In genomic region chr1:184296466-184297243, GRCh38 we compare ENCODE assay signal across 10 cellular contexts.
A peak's percentile ranks its signal among the peaks of the same experiment; 100 is the strongest.
DNase-seq lines count a peak whose midpoint lies in the region; ATAC-seq and TF ChIP-seq lines count a peak whose summit lies in the region.
"Had no signal": no experiment of that assay in that cellular context is flagged by ENCODE, and none has a peak within 500 bp of the region (broad histone marks: within the 10 kb centered on the region; RNA-seq: fewer than 3 reads in every experiment).

No MANE protein-coding gene starts in this region.

- no peak overlapping the region for H4K91ac ChIP-seq in mesenchymal stem cell (ENCODE audit: low read length)

- H3K4me3 Mint-ChIP-seq in MCF 10A (ENCODE audit: unreplicated experiment): no peak overlapping the region
- H3K4me3 Mint-ChIP-seq: B cell had no signal

- H3K4me1 Mint-ChIP-seq in MCF 10A (ENCODE audit: insufficient read depth, unreplicated experiment): no peaks in the 10 kb centered on the region
- H3K4me1 Mint-ChIP-seq: B cell had no signal

- H2BK15ac ChIP-seq in mesenchymal stem cell (ENCODE audit: low read depth, poor library complexity, severe bottlenecking): no peak overlapping the region

- peaks cover 7% of the 10 kb centered on the region for H3K9me3 Mint-ChIP-seq in MCF 10A (ENCODE audit: unreplicated experiment)

- POLR2A ChIA-PET in MCF 10A (lab: Yijun Ruan, JAX): interaction anchor here (0.6 kb wide), 1 partner anchor 69 kb away, joined by 4 read pairs; no protein-coding TSS in a partner anchor

- DNase-seq in MCF 10A (ENCODE audit: unreplicated experiment) (peak; percentile 56), mammary epithelial cell (no peak), colonic mucosa (peak; percentile 74), mesenchymal stem cell (peak; percentile 92), NOMO-1 treated with dmso at 0.1 percent for 144 hours (lab: John Stamatoyannopoulos, UW; ENCODE audit: unreplicated experiment) (no peak), Karpas-422 (no peak)
- no peak for DNase-seq in activated CD4-positive, CD25-positive, alpha-beta regulatory T cell (lab: John Stamatoyannopoulos, UW)

- no peak overlapping the region for H2AK5ac ChIP-seq in mesenchymal stem cell (ENCODE audit: low read length, severe bottlenecking)

- WGBS in mammary epithelial cell (ENCODE audit: low coverage, missing lambda C conversion rate): 45% methylated on average over 10 of the region's 10 CpGs
- 38% methylated on average over 7 of the region's 10 CpGs for WGBS in mesenchymal stem cell

- H3K9me3 ChIP-seq in mammary epithelial cell (replicated peaks; ENCODE audit: insufficient read depth, low read length) (no peaks in the 10 kb centered on the region), colonic mucosa (no peaks in the 10 kb centered on the region), mesenchymal stem cell (ENCODE audit: control insufficient read depth, low read length) (peaks cover 5% of the 10 kb centered on the region), Karpas-422 (ENCODE audit: low read length) (no peaks in the 10 kb centered on the region)

- H2AFZ ChIP-seq in mammary epithelial cell (ENCODE audit: low read depth, low read length) (no peak overlapping the region), mesenchymal stem cell (ENCODE audit: low read depth, low read length) (no peak overlapping the region), Karpas-422 (ENCODE audit: low read length) (no peak overlapping the region)

- H4K20me1 ChIP-seq in mammary epithelial cell (ENCODE audit: insufficient read depth, low read length) (no peaks in the 10 kb centered on the region), Karpas-422 (ENCODE audit: insufficient read depth, low read depth, low read length) (no peaks in the 10 kb centered on the region)

- H3K27ac ChIP-seq in mammary epithelial cell (ENCODE audit: insufficient read depth, low read depth, low read length): no peak overlapping the region
- H3K27ac ChIP-seq in colonic mucosa: peak overlapping the region; percentile 61
- no peak overlapping the region for H3K27ac ChIP-seq in mesenchymal stem cell (ENCODE audit: low read length, poor library complexity, severe bottlenecking)
- no peak overlapping the region for H3K27ac ChIP-seq in Karpas-422 (ENCODE audit: low read length)
- H3K27ac ChIP-seq: HL-60 had no signal

- no peaks in the 10 kb centered on the region for H3K9me2 ChIP-seq in Karpas-422 (replicated peaks; ENCODE audit: insufficient read depth, low read length)

- no peaks in the 10 kb centered on the region for H3K79me1 ChIP-seq in mesenchymal stem cell (replicated peaks; ENCODE audit: low read length, poor library complexity, severe bottlenecking)

- H3K36me3 Mint-ChIP-seq in MCF 10A (ENCODE audit: insufficient read depth, unreplicated experiment): no peaks in the 10 kb centered on the region

- dilution Hi-C loops in mammary epithelial cell (cut with HindIII; ENCODE audit: low sequenced_read_pairs): no loop called here

- H2BK120ac ChIP-seq in mesenchymal stem cell (ENCODE audit: low read depth, low read length): peak overlapping the region; percentile 1

- H3K79me2 ChIP-seq in mammary epithelial cell (ENCODE audit: insufficient read depth, low read length) (no peaks in the 10 kb centered on the region), Karpas-422 (ENCODE audit: low read length) (no peaks in the 10 kb centered on the region)

- H3K4me2 ChIP-seq in mammary epithelial cell (ENCODE audit: insufficient read depth, low read depth, low read length) (no peak overlapping the region), mesenchymal stem cell (ENCODE audit: low read length, poor library complexity, severe bottlenecking) (no peak overlapping the region), Karpas-422 (ENCODE audit: low read depth, low read length, poor library complexity, severe bottlenecking) (no peak overlapping the region)

- H4K8ac ChIP-seq in mesenchymal stem cell (ENCODE audit: low read length): no peak overlapping the region

- intact Hi-C loops in MCF 10A (cut with micrococcal nuclease) (no loop called here), mammary epithelial cell (cut with micrococcal nuclease) (no loop called here), colonic mucosa (cut with DNase I) (no loop called here)

- H3K27me3 Mint-ChIP-seq in MCF 10A (ENCODE audit: insufficient read depth, unreplicated experiment): no peaks in the 10 kb centered on the region

- H3K4me3 ChIP-seq in mammary epithelial cell (replicated peaks in 1 of 3; ENCODE audit: insufficient read depth in 1 of 3, low read depth in 2 of 3, low read length in 3 of 3) (no peak overlapping the region), colonic mucosa (no peak overlapping the region), mesenchymal stem cell (ENCODE audit: insufficient read depth in 1 of 2, low read depth in 1 of 2, low read length in 2 of 2) (peak overlapping the region in 1 of 2 experiments; percentile 43), Karpas-422 (ENCODE audit: low read length) (no peak overlapping the region)

- H3K9ac ChIP-seq in mammary epithelial cell (ENCODE audit: insufficient read depth, low read length): no peak overlapping the region
- no peak overlapping the region for H3K9ac ChIP-seq in colonic mucosa (ENCODE audit: low read depth in 2 of 2, low read length in 2 of 2)
- peak overlapping the region; percentile 84 for H3K9ac ChIP-seq in mesenchymal stem cell (ENCODE audit: low read length)
- no peak overlapping the region for H3K9ac ChIP-seq in Karpas-422 (ENCODE audit: low read length)

- H3K27ac Mint-ChIP-seq in MCF 10A (ENCODE audit: low read depth, unreplicated experiment): no peak overlapping the region
- H3K27ac Mint-ChIP-seq: B cell had no signal

- no peak overlapping the region for H3K23ac ChIP-seq in mesenchymal stem cell (ENCODE audit: low read length in 2 of 2)

- H3K14ac ChIP-seq in mesenchymal stem cell (ENCODE audit: low read length in 2 of 2): no peak overlapping the region

- in situ Hi-C loops in mammary epithelial cell (cut with MboI; ENCODE audit: low sequenced_read_pairs in 2 of 2): no loop called here

- H3K4ac ChIP-seq in mesenchymal stem cell (ENCODE audit: low read depth in 1 of 2, low read length in 2 of 2): peak overlapping the region in 1 of 2 experiments; percentile 60

- H3K4me1 ChIP-seq in mammary epithelial cell (ENCODE audit: insufficient read depth, low read length) (peaks cover 2% of the 10 kb centered on the region), colonic mucosa (no peaks in the 10 kb centered on the region), mesenchymal stem cell (ENCODE audit: control insufficient read depth, insufficient read depth, low read depth, low read length) (peaks cover 11% of the 10 kb centered on the region), Karpas-422 (ENCODE audit: low read length) (no peaks in the 10 kb centered on the region)

- ATAC-seq in GM19397 (IDR thresholded peaks at IDR 0.05; ENCODE audit: unreplicated experiment): no peak

- CTCF ChIA-PET in MCF 10A (lab: Yijun Ruan, JAX) (interaction anchor here (0.7 to 1.4 kb wide), 3 partner anchors 10 to 73 kb away, joined by 3 to 4 read pairs (median 4); no protein-coding TSS in a partner anchor), mammary epithelial cell (lab: Charles Lee; ENCODE audit: low non-redundant PET) (no interaction called here)

- peak overlapping the region; percentile 2 to 80 for H2BK12ac ChIP-seq in mesenchymal stem cell (ENCODE audit: low read length in 2 of 2)

- BruUV-seq in MCF 10A (replicated peaks; lab: Mats Ljungman, UMichigan): no TSS peak
- no TSS peak for BruUV-seq in mammary epithelial cell (replicated peaks; lab: Mats Ljungman, UMichigan)

- TF ChIP-seq CTCF in MCF 10A (IDR thresholded peaks at IDR 0.05; ENCODE audit: unreplicated experiment): no peak
- no peak for TF ChIP-seq CTCF in mammary epithelial cell (conservative IDR thresholded peaks at IDR 0.05 in 1 of 2, IDR thresholded peaks at IDR 0.05 in 1 of 2; ENCODE audit: extremely low read depth in 1 of 2, insufficient read depth in 1 of 2, low read depth in 1 of 2, low read length in 2 of 2)
- no peak for TF ChIP-seq CTCF in colonic mucosa (IDR thresholded peaks at IDR 0.05)

- no peaks in the 10 kb centered on the region for H3K36me3 ChIP-seq in mammary epithelial cell (ENCODE audit: insufficient read depth, low read length)
- H3K36me3 ChIP-seq in colonic mucosa: no peaks in the 10 kb centered on the region
- no peaks in the 10 kb centered on the region for H3K36me3 ChIP-seq in mesenchymal stem cell (ENCODE audit: control insufficient read depth in 1 of 2, insufficient read depth in 2 of 2, low read depth in 1 of 2, low read length in 2 of 2)
- no peaks in the 10 kb centered on the region for H3K36me3 ChIP-seq in Karpas-422 (ENCODE audit: insufficient read depth, low read length)

- peak overlapping the region; percentile 23 to 88 for H3K18ac ChIP-seq in mesenchymal stem cell (ENCODE audit: low read depth in 1 of 2, low read length in 2 of 2)

- H3K27me3 ChIP-seq in mammary epithelial cell (ENCODE audit: insufficient read depth, low read length) (no peaks in the 10 kb centered on the region), colonic mucosa (no peaks in the 10 kb centered on the region), mesenchymal stem cell (ENCODE audit: control insufficient read depth in 1 of 2, insufficient read depth in 1 of 2, low read length in 2 of 2) (no peaks in the 10 kb centered on the region), Karpas-422 (ENCODE audit: low read length) (no peaks in the 10 kb centered on the region)

- no peak overlapping the region for H2BK5ac ChIP-seq in mesenchymal stem cell (ENCODE audit: low read depth, low read length, poor library complexity, severe bottlenecking)

Comparison
In these comparisons a context has a peak if more than half of its experiments do, and no peak if none do; other contexts are left out.
1. DNase-seq: peak in MCF 10A (single experiment), colonic mucosa (single experiment) and mesenchymal stem cell (single experiment); none in mammary epithelial cell (single experiment), NOMO-1 treated with dmso at 0.1 percent for 144 hours (single experiment), activated CD4-positive, CD25-positive, alpha-beta regulatory T cell (0 of 4) and Karpas-422 (single experiment).